ENCODE assay signal across 9 cellular contexts in genomic region chrX:119477812-119478232, GRCh38. TPM values are rescaled to one million over a fixed set of nuclear protein-coding genes. Genes with fewer than 3 reads are reported as not detected.
DNase-seq lines count a peak whose midpoint lies in the region; ATAC-seq and TF ChIP-seq lines count a peak whose summit lies in the region.
"Had no signal": no experiment of that assay in that cellular context is flagged by ENCODE, and none has a peak within 500 bp of the region (broad histone marks: within the 10 kb centered on the region; RNA-seq: fewer than 3 reads in every experiment).

No MANE protein-coding gene starts in this region.

- H3K9me3 ChIP-seq in fibroblast of lung (ENCODE audit: control insufficient read depth, insufficient read depth, low read depth, low read length) (no peaks in the 10 kb centered on the region), parathyroid adenoma (ENCODE audit: control insufficient read depth, low read length) (no peaks in the 10 kb centered on the region)

- H3K4me3 ChIP-seq in NB4 (ENCODE audit: low read depth, low read length) (peak overlapping the region; percentile 66), fibroblast of lung (replicated peaks in 1 of 4; ENCODE audit: control extremely low read depth in 1 of 4, insufficient read depth in 1 of 4, low read depth in 3 of 4, low read length in 4 of 4) (no peak overlapping the region), parathyroid adenoma (ENCODE audit: low read depth, low read length) (no peak overlapping the region)

- no peak overlapping the region for H3K27ac ChIP-seq in fibroblast of lung (ENCODE audit: insufficient read depth, low read length)
- no peak overlapping the region for H3K27ac ChIP-seq in parathyroid adenoma

- no peaks in the 10 kb centered on the region for H3K79me2 ChIP-seq in fibroblast of lung (ENCODE audit: control insufficient read depth, insufficient read depth, low read length)
- no peaks in the 10 kb centered on the region for H3K79me2 ChIP-seq in parathyroid adenoma

- H3K27me3 ChIP-seq in fibroblast of lung (ENCODE audit: control insufficient read depth, insufficient read depth, low read length): no peaks in the 10 kb centered on the region
- no peaks in the 10 kb centered on the region for H3K27me3 ChIP-seq in parathyroid adenoma (ENCODE audit: control insufficient read depth, insufficient read depth, low read length)

- ATAC-seq in GM21390 (IDR thresholded peaks at IDR 0.05; ENCODE audit: unreplicated experiment) (no peak), HG02759 (IDR thresholded peaks at IDR 0.05; ENCODE audit: unreplicated experiment) (no peak), GM18861 (IDR thresholded peaks at IDR 0.05; ENCODE audit: unreplicated experiment) (no peak)

- H3K36me3 ChIP-seq in fibroblast of lung (ENCODE audit: control insufficient read depth, insufficient read depth, low read length) (no peaks in the 10 kb centered on the region), parathyroid adenoma (ENCODE audit: control insufficient read depth, insufficient read depth, low read length) (no peaks in the 10 kb centered on the region)

- no peaks in the 10 kb centered on the region for H3K4me1 ChIP-seq in fibroblast of lung (ENCODE audit: control insufficient read depth, extremely low read depth, insufficient read depth, low read length)
- peaks cover 4% of the 10 kb centered on the region for H3K4me1 ChIP-seq in parathyroid adenoma

- no peak for TF ChIP-seq POLR2A in NB4 (IDR thresholded peaks at IDR 0.05; ENCODE audit: extremely low read depth, insufficient read length)

- TF ChIP-seq CTCF in NB4 (IDR thresholded peaks at IDR 0.05; ENCODE audit: low read depth, low read length) (no peak), fibroblast of lung (conservative IDR thresholded peaks at IDR 0.05 in 1 of 2, IDR thresholded peaks at IDR 0.05 in 1 of 2; ENCODE audit: low read depth in 1 of 2, low read length in 2 of 2) (no peak), parathyroid adenoma (IDR thresholded peaks at IDR 0.05) (no peak)

- H3K4me2 ChIP-seq in fibroblast of lung (ENCODE audit: extremely low read depth, insufficient read depth, low read length) (no peak overlapping the region), parathyroid adenoma (ENCODE audit: low read length) (no peak overlapping the region)

- DNase-seq in EH (ENCODE audit: low read depth) (peak; percentile 72), NB4 (ENCODE audit: low read depth) (peak; percentile 85), fibroblast of lung (ENCODE audit: low read depth in 2 of 2) (peak; percentile 64 to 90), NCI-H1417 (lab: John Stamatoyannopoulos, UW) (no peak)
- DNase-seq: effector CD8-positive, alpha-beta T cell had no signal

- H3K9ac ChIP-seq in fibroblast of lung (ENCODE audit: insufficient read depth, low read length) (no peak overlapping the region), parathyroid adenoma (no peak overlapping the region)

- no peaks in the 10 kb centered on the region for H4K20me1 ChIP-seq in fibroblast of lung (ENCODE audit: control insufficient read depth, extremely low read depth, insufficient read depth, low read length)

- H2AFZ ChIP-seq in fibroblast of lung (ENCODE audit: low read length): no peak overlapping the region
- peak overlapping the region; percentile 38 for H2AFZ ChIP-seq in parathyroid adenoma

RNA-seq across cellular contexts. Expression of gene SLC25A5, which starts 9.6 kb away (rescaled TPM):
- 118 and 157 TPM in 2 replicates for total RNA-seq in fibroblast of lung
- polyA plus RNA-seq in fibroblast of lung: 255 and 442 TPM in 2 replicates
- polyA plus RNA-seq in fibroblast of lung (2012): 218 and 377 TPM in 2 replicates
- 234 and 316 TPM in 2 replicates for polyA minus RNA-seq in fibroblast of lung (ENCODE audit: low replicate concordance)

Comparison
In these comparisons a context has a peak if more than half of its experiments do, and no peak if none do; other contexts are left out.
1. DNase-seq: peak in EH (single experiment), NB4 (single experiment) and fibroblast of lung (2 of 2); none in NCI-H1417 (0 of 3).